8 cellular contexts compared by ENCODE assay signal in the genomic region with DNA sequence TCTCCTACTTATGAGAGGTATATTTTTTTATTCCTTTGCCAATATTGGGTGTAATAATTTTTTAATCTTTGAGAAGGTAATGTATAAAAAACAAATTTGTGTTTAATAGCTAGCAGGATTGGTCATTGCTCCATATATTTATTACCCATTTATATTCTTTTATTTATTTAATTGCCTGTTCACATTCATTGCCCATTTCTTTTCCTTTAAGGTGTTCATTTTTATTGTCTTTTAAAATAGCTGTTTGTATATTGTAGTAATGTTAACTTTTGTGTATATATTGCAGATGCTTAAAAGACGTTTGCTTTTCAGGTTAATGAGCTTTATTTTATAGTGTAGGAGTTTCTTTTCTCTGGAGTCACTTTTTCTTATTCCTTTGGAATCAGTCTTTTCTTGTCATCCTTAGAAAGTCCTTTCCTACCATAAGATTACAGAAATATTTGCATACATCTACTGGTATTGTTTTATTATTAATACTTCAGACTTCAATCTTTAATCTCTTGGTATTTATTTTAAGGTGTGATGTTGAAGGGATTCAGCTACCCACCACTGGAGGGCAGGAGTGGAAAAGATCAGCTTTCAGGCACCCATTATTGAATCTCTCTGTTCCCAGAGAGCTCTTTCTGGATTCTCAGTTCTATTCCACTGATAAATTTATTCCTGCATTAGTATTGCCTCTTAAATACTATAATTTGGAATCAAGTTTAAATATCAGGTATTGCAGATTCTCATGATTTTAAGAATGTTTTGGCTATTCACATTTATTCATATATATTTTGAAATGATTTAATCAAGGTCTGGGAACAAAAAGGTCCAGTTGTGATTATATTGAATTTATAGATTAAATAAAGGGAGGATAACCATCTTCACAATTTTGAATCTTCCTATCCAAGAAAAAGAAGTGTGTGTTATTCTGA. TPM values are rescaled to one million over a fixed set of nuclear protein-coding genes. Genes with fewer than 3 reads are reported as not detected.
DNase-seq lines count a peak whose midpoint lies in the region; ATAC-seq and TF ChIP-seq lines count a peak whose summit lies in the region.

No MANE protein-coding gene starts in this region.

- TF ChIP-seq CTCF in HCT116 (IDR thresholded peaks at IDR 0.05 in 2 of 3, conservative IDR thresholded peaks at IDR 0.05 in 1 of 3; ENCODE audit: borderline replicate concordance in 1 of 3, insufficient read depth in 1 of 3, low read depth in 2 of 3, low read length in 2 of 3) (peak; percentile 27 to 75 (median 66); a peak in 5 of 6 replicates), WERI-Rb-1 (IDR thresholded peaks at IDR 0.05; ENCODE audit: low read depth, low read length) (peak; percentile 59)

- H4K20me1 ChIP-seq in HCT116 (ENCODE audit: insufficient read depth) = peaks cover 3% of the 10 kb centered on the region; the same call in 1 of the 2 replicates

- H3K27ac ChIP-seq in CD4-positive, CD25-positive, alpha-beta regulatory T cell (ENCODE audit: insufficient read depth, low read length, poor library complexity, severe bottlenecking) = no peak overlapping the region
- H3K27ac ChIP-seq in HCT116 (ENCODE audit: low read depth, low read length) (no peak overlapping the region), WERI-Rb-1 (no peak overlapping the region)

- intact Hi-C loops in HCT116 (cut with micrococcal nuclease) = loop anchor here (5.0 kb wide), 2 partner anchors 66 to 296 kb away; no protein-coding TSS in a partner anchor
- intact Hi-C loops in left colon (cut with DNase I, micrococcal nuclease) = no loop called here
- intact Hi-C loops in posterior vena cava (cut with DNase I) = no loop called here

- peak; percentile 49 for TF ChIP-seq RAD21 in HCT116 (IDR thresholded peaks at IDR 0.05; ENCODE audit: low read depth)

- CTCF ChIA-PET in HCT116 (lab: Charles Lee) = interaction anchor here (0.7 to 2.0 kb wide), 22 partner anchors 9 to 369 kb away, joined by 3 to 20 read pairs (median 5); a partner anchor contains a TSS

- DNase-seq in CD4-positive, CD25-positive, alpha-beta regulatory T cell = peak in 2 of 3 donors; percentile 20 to 32
- DNase-seq in HCT116 (ENCODE audit: low read depth, low spot score) (peak; percentile 27), WERI-Rb-1 (peak; percentile 36), left colon (peak in 1 of 2 donors; percentile 14), T-helper 9 cell (no peak), posterior vena cava (ENCODE audit: low spot score) (no peak), NCI-H1417 treated with DMSO at 0.1 percent for 48 hours (lab: John Stamatoyannopoulos, UW) (no peak)

- H3K9me2 ChIP-seq in HCT116 (ENCODE audit: insufficient read depth) = no peaks in the 10 kb centered on the region

- no TSS peak for BruUV-seq in HCT116 (replicated peaks; lab: Mats Ljungman, UMichigan)

- TF ChIP-seq POLR2A in HCT116 (IDR thresholded peaks at IDR 0.05; ENCODE audit: borderline replicate concordance, extremely low read depth, insufficient read depth, insufficient read length) = no peak

- H3K9me3 Mint-ChIP-seq in CD4-positive, CD25-positive, alpha-beta regulatory T cell = peaks cover 0 to 10% (median 0%) of the 10 kb centered on the region in 7 donors

- POLR2A ChIA-PET in HCT116 (lab: Charles Lee) = interaction anchor here (1.2 kb wide), 1 partner anchor 9 kb away, joined by 4 read pairs; no protein-coding TSS in a partner anchor

- H3K4me2 ChIP-seq in HCT116 (ENCODE audit: low read length) = no peak overlapping the region

- H3K9me3 ChIP-seq in CD4-positive, CD25-positive, alpha-beta regulatory T cell (ENCODE audit: control insufficient read depth in 2 of 2, low read length in 2 of 2) = no peaks in the 10 kb centered on the region
- H3K9me3 ChIP-seq in HCT116 (ENCODE audit: control insufficient read depth in 1 of 2, insufficient read depth in 1 of 2, low read depth in 1 of 2, low read length in 2 of 2) (no peaks in the 10 kb centered on the region), WERI-Rb-1 (ENCODE audit: severe bottlenecking) (no peaks in the 10 kb centered on the region)

- H3K27me3 ChIP-seq in CD4-positive, CD25-positive, alpha-beta regulatory T cell (ENCODE audit: control insufficient read depth, insufficient read depth, low read length) = no peaks in the 10 kb centered on the region
- H3K27me3 ChIP-seq in HCT116 (ENCODE audit: insufficient read depth, low read length) (no peaks in the 10 kb centered on the region), WERI-Rb-1 (ENCODE audit: insufficient read depth, low read depth, severe bottlenecking) (no peaks in the 10 kb centered on the region)

- no peak overlapping the region for H2AFZ ChIP-seq in HCT116 (ENCODE audit: low read depth, low read length, poor library complexity, severe bottlenecking)

- H3K79me2 ChIP-seq in HCT116 (ENCODE audit: insufficient read depth, low read length) = peaks cover 72% of the 10 kb centered on the region

- no peaks in the 10 kb centered on the region for H3K27me3 Mint-ChIP-seq in CD4-positive, CD25-positive, alpha-beta regulatory T cell

- H3K4me3 Mint-ChIP-seq in CD4-positive, CD25-positive, alpha-beta regulatory T cell = no peak overlapping the region

- H3K36me3 Mint-ChIP-seq in CD4-positive, CD25-positive, alpha-beta regulatory T cell = peaks cover 27% of the 10 kb centered on the region

- RAD21 ChIA-PET in HCT116 (lab: Charles Lee; ENCODE audit: low non-redundant PET in 1 of 2, low total read pairs in 2 of 2, uncharacterized antibody in 2 of 2, unreplicated experiment in 2 of 2) = interaction anchor here in 1 of 2 experiments (1.3 kb wide), 2 partner anchors 83 to 296 kb away, joined by 3 read pairs; no protein-coding TSS in a partner anchor

- H3K4me3 ChIP-seq in CD4-positive, CD25-positive, alpha-beta regulatory T cell (ENCODE audit: low read depth, low read length) = no peak overlapping the region
- no peak overlapping the region for H3K4me3 ChIP-seq in HCT116 (replicated peaks in 1 of 2; ENCODE audit: low read depth in 1 of 2, low read length in 2 of 2)
- no peak overlapping the region for H3K4me3 ChIP-seq in WERI-Rb-1 (ENCODE audit: low read depth, low read length)

- peaks cover 6% of the 10 kb centered on the region for H3K36me3 ChIP-seq in CD4-positive, CD25-positive, alpha-beta regulatory T cell (ENCODE audit: control insufficient read depth, insufficient read depth, low read length)
- H3K36me3 ChIP-seq in HCT116 (ENCODE audit: control insufficient read depth in 1 of 2, insufficient read depth in 2 of 2, low read length in 2 of 2) = no peaks in the 10 kb centered on the region
- no peaks in the 10 kb centered on the region; the same call in 1 of the 2 replicates for H3K36me3 ChIP-seq in WERI-Rb-1

- H3K9ac ChIP-seq in HCT116 (ENCODE audit: low read length) = no peak overlapping the region

- peak in 1 of 2 donors; percentile 56 for ATAC-seq in CD4-positive, CD25-positive, alpha-beta regulatory T cell (ENCODE audit: low read depth in 2 of 2)
- ATAC-seq in HCT116 (peak; percentile 67), left colon (peak; percentile 71), GM18873 (IDR thresholded peaks at IDR 0.05; ENCODE audit: low FRiP score, unreplicated experiment) (no peak)

- H3K4me1 ChIP-seq in CD4-positive, CD25-positive, alpha-beta regulatory T cell (ENCODE audit: control insufficient read depth, insufficient read depth, low read length, poor library complexity, severe bottlenecking) = peaks cover 4% of the 10 kb centered on the region
- H3K4me1 ChIP-seq in HCT116 (ENCODE audit: control insufficient read depth in 1 of 2, insufficient read depth in 2 of 2, low read length in 2 of 2) = no peaks in the 10 kb centered on the region

- H3K27ac Mint-ChIP-seq in CD4-positive, CD25-positive, alpha-beta regulatory T cell = no peak overlapping the region

- peaks cover 35 to 51% (median 45%) of the 10 kb centered on the region in 4 donors for H3K4me1 Mint-ChIP-seq in CD4-positive, CD25-positive, alpha-beta regulatory T cell

TF ChIP-seq in HCT116, 20 proteins besides CTCF, POLR2A, EP300 and RAD21 (continues in another document):
- TF ChIP-seq, protein P1, sequence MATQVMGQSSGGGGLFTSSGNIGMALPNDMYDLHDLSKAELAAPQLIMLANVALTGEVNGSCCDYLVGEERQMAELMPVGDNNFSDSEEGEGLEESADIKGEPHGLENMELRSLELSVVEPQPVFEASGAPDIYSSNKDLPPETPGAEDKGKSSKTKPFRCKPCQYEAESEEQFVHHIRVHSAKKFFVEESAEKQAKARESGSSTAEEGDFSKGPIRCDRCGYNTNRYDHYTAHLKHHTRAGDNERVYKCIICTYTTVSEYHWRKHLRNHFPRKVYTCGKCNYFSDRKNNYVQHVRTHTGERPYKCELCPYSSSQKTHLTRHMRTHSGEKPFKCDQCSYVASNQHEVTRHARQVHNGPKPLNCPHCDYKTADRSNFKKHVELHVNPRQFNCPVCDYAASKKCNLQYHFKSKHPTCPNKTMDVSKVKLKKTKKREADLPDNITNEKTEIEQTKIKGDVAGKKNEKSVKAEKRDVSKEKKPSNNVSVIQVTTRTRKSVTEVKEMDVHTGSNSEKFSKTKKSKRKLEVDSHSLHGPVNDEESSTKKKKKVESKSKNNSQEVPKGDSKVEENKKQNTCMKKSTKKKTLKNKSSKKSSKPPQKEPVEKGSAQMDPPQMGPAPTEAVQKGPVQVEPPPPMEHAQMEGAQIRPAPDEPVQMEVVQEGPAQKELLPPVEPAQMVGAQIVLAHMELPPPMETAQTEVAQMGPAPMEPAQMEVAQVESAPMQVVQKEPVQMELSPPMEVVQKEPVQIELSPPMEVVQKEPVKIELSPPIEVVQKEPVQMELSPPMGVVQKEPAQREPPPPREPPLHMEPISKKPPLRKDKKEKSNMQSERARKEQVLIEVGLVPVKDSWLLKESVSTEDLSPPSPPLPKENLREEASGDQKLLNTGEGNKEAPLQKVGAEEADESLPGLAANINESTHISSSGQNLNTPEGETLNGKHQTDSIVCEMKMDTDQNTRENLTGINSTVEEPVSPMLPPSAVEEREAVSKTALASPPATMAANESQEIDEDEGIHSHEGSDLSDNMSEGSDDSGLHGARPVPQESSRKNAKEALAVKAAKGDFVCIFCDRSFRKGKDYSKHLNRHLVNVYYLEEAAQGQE (IDR thresholded peaks at IDR 0.05; ENCODE audit: low read depth) = no peak
- no peak for TF ChIP-seq FOSL1 (IDR thresholded peaks at IDR 0.05; ENCODE audit: low read depth)
- no peak for TF ChIP-seq JUND (IDR thresholded peaks at IDR 0.05)
- TF ChIP-seq SRF (IDR thresholded peaks at IDR 0.05; ENCODE audit: low read depth) = no peak

RNA-seq across cellular contexts. Expression of a gene that starts 17.3 kb away (rescaled TPM):
- 83.3 TPM for total RNA-seq in CD4-positive, CD25-positive, alpha-beta regulatory T cell
- polyA plus RNA-seq in CD4-positive, CD25-positive, alpha-beta regulatory T cell = 10 to 100 TPM; 15.0 to 25.1 (median 20.4) TPM
- total RNA-seq in HCT116 (2021; ENCODE audit: unreplicated experiment) = 32.8 TPM
- 25.9 and 28.0 TPM in 2 replicates for polyA plus RNA-seq in HCT116 (2012)
- 100 to 1,000 TPM; 115 to 134 TPM for total RNA-seq in left colon
- 10 to 100 TPM; 45.3 to 64.2 TPM for total RNA-seq in posterior vena cava

Comparison
In these comparisons a context has a peak if more than half of its experiments do, and no peak if none do; other contexts are left out.
1. DNase-seq: peak in CD4-positive, CD25-positive, alpha-beta regulatory T cell (2 of 3), HCT116 (single experiment) and WERI-Rb-1 (single experiment); none in T-helper 9 cell (single experiment), posterior vena cava (single experiment) and NCI-H1417 treated with DMSO at 0.1 percent for 48 hours (single experiment).